Comparison of ENCODE assay signal across 1 cellular context in genomic region chr12:70032076-70032475, GRCh38.
A peak's percentile ranks its signal among the peaks of the same experiment; 100 is the strongest.
TF ChIP-seq lines count a peak whose summit lies in the region.

No MANE protein-coding gene starts in this region.

TF ChIP-seq in K562, 482 proteins besides CTCF, POLR2A, EP300 and RAD21 (continued from another document):
- TF ChIP-seq PBX2 (CRISPR knock-in tag; IDR thresholded peaks at IDR 0.05; ENCODE audit: low read depth) = no peak
- 0 out of 2 replicates have a peak, but pooled peaks have one; percentile 13 for TF ChIP-seq PBX2 (tag; conservative IDR thresholded peaks at IDR 0.05; ENCODE audit: low read depth)
- TF ChIP-seq HMGN3 (IDR thresholded peaks at IDR 0.05; ENCODE audit: borderline replicate concordance, extremely low read depth, insufficient read length, low read depth, low read length) = no peak
- TF ChIP-seq TAF9B (IDR thresholded peaks at IDR 0.05; ENCODE audit: partially characterized antibody) = no peak
- TF ChIP-seq MLLT1 (IDR thresholded peaks at IDR 0.05) = no peak
